ENCODE assay signal across 30 cellular contexts in genomic region chr10:117698809-117699208, GRCh38.
"Had no signal": no experiment of that assay in that cellular context is flagged by ENCODE, and none has a peak within 500 bp of the region (broad histone marks: within the 10 kb centered on the region; RNA-seq: fewer than 3 reads in every experiment).

No MANE protein-coding gene starts in this region.

- H3K36me3 Mint-ChIP-seq: naive thymus-derived CD8-positive, alpha-beta T cell; natural killer cell treated with Interleukin-12 subunit alpha and Interleukin-12 subunit beta and Interleukin-15 and Interleukin-18, amount 100 ng/mL, for 72 hours; stimulated activated memory B cell treated with anti-CD40 and anti-IgM and Interleukin-4, amounts not matched to agents 10 μg/mL and 1 μg/mL and 100 μg/mL, for 72 hours had no signal

- H3K36me3 ChIP-seq: neutrophil, ovary, right lobe of liver, sigmoid colon, stomach, thoracic aorta, thyroid gland, tibial nerve, upper lobe of left lung, vagina had no signal

- H3K4me3 ChIP-seq: ovary, psoas muscle, right lobe of liver, sigmoid colon, stomach, thoracic aorta, thyroid gland, tibial nerve, upper lobe of left lung, vagina had no signal

- FAIRE-seq: small intestine, urothelium cell line had no signal

- DNase-seq: naive thymus-derived CD8-positive, alpha-beta T cell; nephron progenitor cell; nucleus accumbens; ovary; posterior cingulate gyrus; psoas muscle; right cardiac atrium; right lobe of liver; sigmoid colon; small intestine; stimulated activated CD4-positive, alpha-beta T cell treated with anti-CD3 and anti-CD28 coated beads, Interleukin-15, amount 100 ng/mL, for 24 hours; stimulated activated CD4-positive, alpha-beta T cell treated with anti-CD3 and anti-CD28 coated beads, Interleukin-4, amount 100 ng/mL, for 1 hour; stimulated activated CD4-positive, alpha-beta T cell treated with anti-CD3 and anti-CD28 coated beads, Interleukin-4, amount 100 ng/mL, for 4 hours; stimulated activated CD8-positive, alpha-beta memory T cell treated with anti-CD3 and anti-CD28 coated beads, Interleukin-4, amount 100 ng/mL, for 48 hours; stimulated activated naive CD4-positive, alpha-beta T cell; stimulated activated naive CD8-positive, alpha-beta T cell treated with anti-CD3 and anti-CD28 coated beads, Interleukin-15, Interleukin-2, amounts not matched to agents 100 U/mL and 50 U/mL, for 24 hours; stomach; thyroid gland; trophoblast cell; upper lobe of left lung had no signal

- H3K27ac ChIP-seq: neutrophil, ovary, parathyroid adenoma, psoas muscle, right lobe of liver, sigmoid colon, stomach, thoracic aorta, thyroid gland, tibial nerve, upper lobe of left lung, vagina had no signal

- H2AFZ ChIP-seq: parathyroid adenoma had no signal

- H3K79me2 ChIP-seq: parathyroid adenoma had no signal

- H3K9ac ChIP-seq: parathyroid adenoma had no signal

- H3K9me3 Mint-ChIP-seq: naive thymus-derived CD8-positive, alpha-beta T cell; natural killer cell treated with Interleukin-12 subunit alpha and Interleukin-12 subunit beta and Interleukin-15 and Interleukin-18, amount 100 ng/mL, for 72 hours; nephron progenitor cell; neural crest cell; stimulated activated memory B cell treated with anti-CD40 and anti-IgM and Interleukin-4, amounts not matched to agents 10 μg/mL and 1 μg/mL and 100 μg/mL, for 72 hours had no signal

- H3K9me3 ChIP-seq: neutrophil, ovary, psoas muscle, right lobe of liver, sigmoid colon, stomach, thoracic aorta, thyroid gland, tibial nerve, upper lobe of left lung, vagina had no signal

- H3K4me3 Mint-ChIP-seq: naive thymus-derived CD8-positive, alpha-beta T cell; natural killer cell treated with Interleukin-12 subunit alpha and Interleukin-12 subunit beta and Interleukin-15 and Interleukin-18, amount 100 ng/mL, for 72 hours; nephron progenitor cell; neural crest cell; stimulated activated memory B cell treated with anti-CD40 and anti-IgM and Interleukin-4, amounts not matched to agents 10 μg/mL and 1 μg/mL and 100 μg/mL, for 72 hours had no signal

- H3K4me1 ChIP-seq: parathyroid adenoma, psoas muscle, right lobe of liver, sigmoid colon, stomach, thyroid gland, tibial nerve, upper lobe of left lung, vagina had no signal

- H3K27me3 ChIP-seq: ovary, right lobe of liver, sigmoid colon, thyroid gland, tibial nerve, upper lobe of left lung, vagina had no signal

- ATAC-seq: naive thymus-derived CD8-positive, alpha-beta T cell; natural killer cell treated with Interleukin-12 subunit alpha and Interleukin-12 subunit beta and Interleukin-15 and Interleukin-18, amount 100 ng/mL, for 72 hours; psoas muscle; right lobe of liver; stimulated activated memory B cell treated with anti-CD40 and anti-IgM and Interleukin-4, amounts not matched to agents 10 μg/mL and 1 μg/mL and 100 μg/mL, for 72 hours; stimulated activated naive CD8-positive, alpha-beta T cell treated with anti-CD3 and anti-CD28 coated beads, Interleukin-15, Interleukin-2, amounts not matched to agents 100 U/mL and 50 U/mL, for 24 hours had no signal

- H3K4me1 Mint-ChIP-seq: naive thymus-derived CD8-positive, alpha-beta T cell; nephron progenitor cell; neural crest cell; stimulated activated memory B cell treated with anti-CD40 and anti-IgM and Interleukin-4, amounts not matched to agents 10 μg/mL and 1 μg/mL and 100 μg/mL, for 72 hours had no signal

- H3K27ac Mint-ChIP-seq: naive thymus-derived CD8-positive, alpha-beta T cell; natural killer cell treated with Interleukin-12 subunit alpha and Interleukin-12 subunit beta and Interleukin-15 and Interleukin-18, amount 100 ng/mL, for 72 hours; nephron progenitor cell; progenitor cell of endocrine pancreas; stimulated activated memory B cell treated with anti-CD40 and anti-IgM and Interleukin-4, amounts not matched to agents 10 μg/mL and 1 μg/mL and 100 μg/mL, for 72 hours had no signal
